ENCODE assay signal across 1 cellular context in the genomic region with DNA sequence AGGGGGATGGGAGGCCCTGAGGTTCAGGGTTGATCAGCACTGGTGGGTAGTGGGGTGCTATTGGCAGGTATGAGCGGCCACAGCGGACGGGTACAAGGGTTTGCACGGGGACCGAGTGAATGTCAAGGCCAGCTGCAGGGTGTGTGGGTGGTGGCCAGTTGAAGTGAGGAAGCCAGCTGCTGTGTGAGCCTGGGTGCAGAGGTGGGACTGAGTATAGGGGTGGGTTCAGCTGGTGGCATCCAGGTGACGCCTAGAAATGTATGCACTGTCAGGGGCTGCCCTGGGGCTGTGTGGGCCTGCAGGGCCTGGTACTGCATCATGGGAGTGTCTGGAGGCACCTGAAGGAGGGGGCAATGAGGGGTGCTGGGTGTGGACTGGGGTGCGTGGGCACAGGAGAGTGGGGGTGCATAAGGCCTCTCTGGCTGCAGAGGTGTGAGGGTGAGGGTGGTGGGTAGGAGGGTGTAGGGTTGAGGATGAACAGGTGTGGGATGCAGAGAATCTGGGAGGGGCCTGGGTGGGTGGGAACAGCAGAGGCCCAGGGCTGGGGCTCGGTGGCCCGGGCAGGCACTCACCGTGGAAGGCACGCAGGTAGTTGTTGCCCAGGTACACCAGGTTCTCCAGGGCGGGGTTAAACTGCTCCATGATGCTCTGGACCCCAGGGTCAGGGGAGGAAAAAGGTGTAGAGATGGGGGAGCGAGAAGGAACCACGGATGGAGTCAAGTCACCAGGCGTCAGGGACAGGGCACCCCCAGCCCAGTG.
TF ChIP-seq lines count a peak whose summit lies in the region.

No MANE protein-coding gene starts in this region.

TF ChIP-seq in GM12878, 131 proteins besides CTCF, POLR2A, EP300 and RAD21:
- TF ChIP-seq BMI1 (IDR thresholded peaks at IDR 0.05; ENCODE audit: borderline replicate concordance): no peak
- no peak for TF ChIP-seq TAF1 (IDR thresholded peaks at IDR 0.05; ENCODE audit: borderline replicate concordance, low read depth, low read length)
- TF ChIP-seq CBX3 (IDR thresholded peaks at IDR 0.05; ENCODE audit: borderline replicate concordance, low read depth): no peak
- TF ChIP-seq, protein P1, sequence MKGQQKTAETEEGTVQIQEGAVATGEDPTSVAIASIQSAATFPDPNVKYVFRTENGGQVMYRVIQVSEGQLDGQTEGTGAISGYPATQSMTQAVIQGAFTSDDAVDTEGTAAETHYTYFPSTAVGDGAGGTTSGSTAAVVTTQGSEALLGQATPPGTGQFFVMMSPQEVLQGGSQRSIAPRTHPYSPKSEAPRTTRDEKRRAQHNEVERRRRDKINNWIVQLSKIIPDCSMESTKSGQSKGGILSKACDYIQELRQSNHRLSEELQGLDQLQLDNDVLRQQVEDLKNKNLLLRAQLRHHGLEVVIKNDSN (IDR thresholded peaks at IDR 0.05; ENCODE audit: borderline replicate concordance, extremely low read length, insufficient read depth, low read depth, low read length): no peak
- TF ChIP-seq NBN (IDR thresholded peaks at IDR 0.05): no peak
- no peak for TF ChIP-seq KLF5 (IDR thresholded peaks at IDR 0.05; ENCODE audit: partially characterized antibody)
- TF ChIP-seq, protein P2, sequence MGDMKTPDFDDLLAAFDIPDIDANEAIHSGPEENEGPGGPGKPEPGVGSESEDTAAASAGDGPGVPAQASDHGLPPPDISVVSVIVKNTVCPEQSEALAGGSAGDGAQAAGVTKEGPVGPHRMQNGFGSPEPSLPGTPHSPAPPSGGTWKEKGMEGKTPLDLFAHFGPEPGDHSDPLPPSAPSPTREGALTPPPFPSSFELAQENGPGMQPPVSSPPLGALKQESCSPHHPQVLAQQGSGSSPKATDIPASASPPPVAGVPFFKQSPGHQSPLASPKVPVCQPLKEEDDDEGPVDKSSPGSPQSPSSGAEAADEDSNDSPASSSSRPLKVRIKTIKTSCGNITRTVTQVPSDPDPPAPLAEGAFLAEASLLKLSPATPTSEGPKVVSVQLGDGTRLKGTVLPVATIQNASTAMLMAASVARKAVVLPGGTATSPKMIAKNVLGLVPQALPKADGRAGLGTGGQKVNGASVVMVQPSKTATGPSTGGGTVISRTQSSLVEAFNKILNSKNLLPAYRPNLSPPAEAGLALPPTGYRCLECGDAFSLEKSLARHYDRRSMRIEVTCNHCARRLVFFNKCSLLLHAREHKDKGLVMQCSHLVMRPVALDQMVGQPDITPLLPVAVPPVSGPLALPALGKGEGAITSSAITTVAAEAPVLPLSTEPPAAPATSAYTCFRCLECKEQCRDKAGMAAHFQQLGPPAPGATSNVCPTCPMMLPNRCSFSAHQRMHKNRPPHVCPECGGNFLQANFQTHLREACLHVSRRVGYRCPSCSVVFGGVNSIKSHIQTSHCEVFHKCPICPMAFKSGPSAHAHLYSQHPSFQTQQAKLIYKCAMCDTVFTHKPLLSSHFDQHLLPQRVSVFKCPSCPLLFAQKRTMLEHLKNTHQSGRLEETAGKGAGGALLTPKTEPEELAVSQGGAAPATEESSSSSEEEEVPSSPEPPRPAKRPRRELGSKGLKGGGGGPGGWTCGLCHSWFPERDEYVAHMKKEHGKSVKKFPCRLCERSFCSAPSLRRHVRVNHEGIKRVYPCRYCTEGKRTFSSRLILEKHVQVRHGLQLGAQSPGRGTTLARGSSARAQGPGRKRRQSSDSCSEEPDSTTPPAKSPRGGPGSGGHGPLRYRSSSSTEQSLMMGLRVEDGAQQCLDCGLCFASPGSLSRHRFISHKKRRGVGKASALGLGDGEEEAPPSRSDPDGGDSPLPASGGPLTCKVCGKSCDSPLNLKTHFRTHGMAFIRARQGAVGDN (IDR thresholded peaks at IDR 0.05): no peak
- no peak for TF ChIP-seq ESRRA (IDR thresholded peaks at IDR 0.05; ENCODE audit: low read length)
- no peak for TF ChIP-seq CHD4 (IDR thresholded peaks at IDR 0.05)
- TF ChIP-seq, protein P3, sequence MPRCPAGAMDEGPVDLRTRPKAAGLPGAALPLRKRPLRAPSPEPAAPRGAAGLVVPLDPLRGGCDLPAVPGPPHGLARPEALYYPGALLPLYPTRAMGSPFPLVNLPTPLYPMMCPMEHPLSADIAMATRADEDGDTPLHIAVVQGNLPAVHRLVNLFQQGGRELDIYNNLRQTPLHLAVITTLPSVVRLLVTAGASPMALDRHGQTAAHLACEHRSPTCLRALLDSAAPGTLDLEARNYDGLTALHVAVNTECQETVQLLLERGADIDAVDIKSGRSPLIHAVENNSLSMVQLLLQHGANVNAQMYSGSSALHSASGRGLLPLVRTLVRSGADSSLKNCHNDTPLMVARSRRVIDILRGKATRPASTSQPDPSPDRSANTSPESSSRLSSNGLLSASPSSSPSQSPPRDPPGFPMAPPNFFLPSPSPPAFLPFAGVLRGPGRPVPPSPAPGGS (IDR thresholded peaks at IDR 0.05; ENCODE audit: borderline replicate concordance, insufficient read depth, low read depth, low read length, poor library complexity, severe bottlenecking): no peak
- no peak for TF ChIP-seq BACH1 (IDR thresholded peaks at IDR 0.05; ENCODE audit: borderline replicate concordance)
- no peak for TF ChIP-seq ASH2L (IDR thresholded peaks at IDR 0.05; ENCODE audit: borderline replicate concordance, low read depth)
- no peak for TF ChIP-seq POLR2AphosphoS2 (IDR thresholded peaks at IDR 0.05; ENCODE audit: low read depth, low read length)
- no peak for TF ChIP-seq TCF3 (IDR thresholded peaks at IDR 0.05; ENCODE audit: borderline replicate concordance, insufficient read depth, low read depth, low read length)
- TF ChIP-seq IRF4 (IDR thresholded peaks at IDR 0.05; ENCODE audit: low read depth, low read length): no peak
